Comparison of ENCODE assay signal across 20 cellular contexts in the genomic region with DNA sequence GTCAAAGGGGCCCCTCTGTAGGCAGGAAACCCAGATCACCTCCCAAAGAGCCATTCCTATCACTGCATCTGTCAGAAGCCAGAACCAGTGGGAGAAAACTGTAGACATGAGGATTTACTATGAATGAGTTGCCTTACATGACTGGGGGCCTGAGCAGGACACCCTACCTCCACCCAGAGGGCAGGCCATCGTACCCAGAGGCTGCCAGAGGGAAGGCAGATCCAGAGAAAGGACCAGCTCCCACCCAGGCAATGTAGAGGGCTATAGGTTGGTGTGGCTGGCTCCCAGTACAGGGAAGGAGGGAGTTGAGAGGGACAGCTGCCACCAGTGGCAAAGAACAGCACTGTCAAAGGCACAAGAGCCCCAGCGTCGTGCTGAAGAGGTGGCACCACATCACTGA.
"Had no signal": no experiment of that assay in that cellular context is flagged by ENCODE, and none has a peak within 500 bp of the region (broad histone marks: within the 10 kb centered on the region; RNA-seq: fewer than 3 reads in every experiment).

No MANE protein-coding gene starts in this region.

- H3K36me3 ChIP-seq: colonic mucosa, gastroesophageal sphincter, heart left ventricle, right lobe of liver, suprapubic skin had no signal

- DNase-seq: colonic mucosa; effector CD8-positive, alpha-beta T cell; endodermal cell; foreskin keratinocyte; heart left ventricle; kidney; natural killer cell; retina; right lobe of liver; small intestine; stimulated activated CD4-positive, alpha-beta T cell treated with anti-CD3 and anti-CD28 coated beads, Interleukin-1b, Interleukin-23, amount 100 ng/mL, for 48 hours; stimulated activated CD4-positive, alpha-beta T cell treated with anti-CD3 and anti-CD28 coated beads, Interleukin-4, amount 100 ng/mL, for 1 hour; stimulated activated CD8-positive, alpha-beta memory T cell treated with anti-CD3 and anti-CD28 coated beads, Interleukin-4, amount 100 ng/mL, for 48 hours; stimulated activated naive CD4-positive, alpha-beta T cell; stimulated activated naive CD8-positive, alpha-beta T cell treated with anti-CD3 and anti-CD28 coated beads, Interleukin-15, amount 100 ng/mL, for 72 hours had no signal

- H3K4me2 ChIP-seq: hepatocyte had no signal

- H3K4me3 ChIP-seq: colonic mucosa, gastroesophageal sphincter, heart left ventricle, hepatocyte, lung, right lobe of liver, suprapubic skin had no signal

- H3K9me3 ChIP-seq: colonic mucosa, heart left ventricle, right lobe of liver, suprapubic skin had no signal

- H2AFZ ChIP-seq: hepatocyte had no signal

- H3K79me2 ChIP-seq: hepatocyte had no signal

- H3K27me3 ChIP-seq: colonic mucosa, gastroesophageal sphincter, heart left ventricle, hepatocyte, right lobe of liver, suprapubic skin had no signal

- H3K4me1 ChIP-seq: colonic mucosa, foreskin keratinocyte, gastroesophageal sphincter, heart left ventricle, right lobe of liver had no signal

- H3K27ac ChIP-seq: colonic mucosa, epithelial cell of prostate, foreskin keratinocyte, gastroesophageal sphincter, heart left ventricle, hepatocyte, right lobe of liver, suprapubic skin had no signal
